8 cellular contexts compared by ENCODE assay signal in the genomic region with DNA sequence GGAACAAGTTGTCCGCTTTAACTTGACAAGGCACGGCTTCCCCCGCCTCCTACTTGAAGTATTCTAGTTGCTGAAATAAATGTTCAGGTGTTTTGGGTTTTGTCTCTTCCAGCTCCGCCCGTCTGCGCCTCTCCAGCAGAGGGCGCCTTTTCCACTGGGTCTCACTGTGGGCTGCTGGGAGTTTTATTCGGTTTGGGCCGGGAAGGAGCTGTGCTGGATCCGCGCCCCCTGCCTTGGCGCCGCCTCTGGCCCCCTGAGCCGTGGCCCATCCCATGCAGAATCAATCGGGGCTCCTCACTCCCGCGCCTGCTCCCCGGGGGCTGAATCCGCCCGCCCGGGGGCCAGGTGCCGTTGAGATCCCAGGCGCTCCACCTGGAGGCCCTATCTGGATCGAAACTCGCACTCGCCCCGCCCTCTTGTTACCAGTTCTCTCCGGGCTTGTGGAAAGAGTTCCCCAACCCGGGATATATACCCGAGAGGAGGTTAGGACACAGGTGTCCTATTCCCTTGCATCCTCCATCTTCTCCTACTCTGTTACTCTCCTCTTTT. TPM values are rescaled to one million over a fixed set of nuclear protein-coding genes. Genes with fewer than 3 reads are reported as not detected.
A peak's percentile ranks its signal among the peaks of the same experiment; 100 is the strongest.
DNase-seq lines count a peak whose midpoint lies in the region; ATAC-seq and TF ChIP-seq lines count a peak whose summit lies in the region.

No MANE protein-coding gene starts in this region.

- BruUV-seq in PC-3 (replicated peaks; lab: Mats Ljungman, UMichigan) = no TSS peak

- CTCF ChIA-PET in PC-3 (lab: Charles Lee) = interaction anchor here (0.6 to 1.1 kb wide), 5 partner anchors 78 to 269 kb away, joined by 3 to 10 read pairs (median 3); no protein-coding TSS in a partner anchor

- H3K4me2 ChIP-seq in PC-3 (ENCODE audit: low read length) = peak overlapping the region; percentile 81

- peaks cover 4% of the 10 kb centered on the region for H3K4me1 Mint-ChIP-seq in activated T-helper 2 cell treated with anti-CD3 and anti-CD28 coated beads, Interferon-gamma antibody, Interleukin-2, Interleukin-4, amounts not matched to agents 10 μg/mL and 5 μg/mL and 100 μg/mL, durations not matched to agents 14 hours and 24 hours and 36 hours (ENCODE audit: low read depth)

- H3K4me3 ChIP-seq in PC-3 (ENCODE audit: low read length) (peak overlapping the region; percentile 81), prostate gland (peak overlapping the region; percentile 31)

- 20% methylated on average over 30 of the region's 30 CpGs for WGBS in prostate gland

- H3K4me1 ChIP-seq in PC-3 (ENCODE audit: insufficient read depth, low read length) (no peaks in the 10 kb centered on the region), prostate gland (replicated peaks) (no peaks in the 10 kb centered on the region)

- no peaks in the 10 kb centered on the region for H3K79me2 ChIP-seq in PC-3 (ENCODE audit: low read length)

- ATAC-seq in HG03342 (IDR thresholded peaks at IDR 0.05; ENCODE audit: unreplicated experiment) = peak; percentile 83
- ATAC-seq in PC-3 = peak; percentile 94
- no peak for ATAC-seq in GM21526 (IDR thresholded peaks at IDR 0.05; ENCODE audit: low FRiP score, unreplicated experiment)

- no peaks in the 10 kb centered on the region for H3K36me3 ChIP-seq in PC-3 (ENCODE audit: low read depth, low read length)
- H3K36me3 ChIP-seq in prostate gland = no peaks in the 10 kb centered on the region

- POLR2A ChIA-PET in PC-3 (lab: Charles Lee; ENCODE audit: unreplicated experiment) = interaction anchor here (0.6 kb wide), 1 partner anchor 75 kb away, joined by 3 read pairs; no protein-coding TSS in a partner anchor

- TF ChIP-seq POLR2A in prostate gland (IDR thresholded peaks at IDR 0.05) = no peak

- no peaks in the 10 kb centered on the region for H3K9me3 Mint-ChIP-seq in activated T-helper 2 cell treated with anti-CD3 and anti-CD28 coated beads, Interferon-gamma antibody, Interleukin-2, Interleukin-4, amounts not matched to agents 10 μg/mL and 5 μg/mL and 100 μg/mL, durations not matched to agents 14 hours and 24 hours and 36 hours

- H3K4me3 Mint-ChIP-seq in activated T-helper 2 cell treated with anti-CD3 and anti-CD28 coated beads, Interferon-gamma antibody, Interleukin-2, Interleukin-4, amounts not matched to agents 10 μg/mL and 5 μg/mL and 100 μg/mL, durations not matched to agents 14 hours and 24 hours and 36 hours (ENCODE audit: low read depth) = peak overlapping the region; percentile 72

- H3K9ac ChIP-seq in PC-3 (ENCODE audit: low read length) = peak overlapping the region; percentile 93

- TF ChIP-seq CTCF in PC-3 (conservative IDR thresholded peaks at IDR 0.05; ENCODE audit: low read depth, low read length) (peak; percentile 94), prostate gland (IDR thresholded peaks at IDR 0.05) (peak; percentile 38 to 74 (median 62))

- H3K36me3 Mint-ChIP-seq in activated T-helper 2 cell treated with anti-CD3 and anti-CD28 coated beads, Interferon-gamma antibody, Interleukin-2, Interleukin-4, amounts not matched to agents 10 μg/mL and 5 μg/mL and 100 μg/mL, durations not matched to agents 14 hours and 24 hours and 36 hours (ENCODE audit: low read depth) = no peaks in the 10 kb centered on the region

- intact Hi-C loops in PC-3 (cut with micrococcal nuclease) = loop anchor here (1.0 to 5.0 kb wide), 4 partner anchors 78 to 269 kb away; no protein-coding TSS in a partner anchor
- intact Hi-C loops in activated T-helper 2 cell treated with anti-CD3 and anti-CD28 coated beads, Interferon-gamma antibody, Interleukin-2, Interleukin-4, amounts not matched to agents 10 μg/mL and 5 μg/mL and 100 μg/mL, durations not matched to agents 14 hours and 24 hours and 36 hours (cut with micrococcal nuclease) = loop anchor here (1.0 to 5.0 kb wide), 3 partner anchors 79 to 259 kb away; no protein-coding TSS in a partner anchor
- intact Hi-C loops in prostate gland (cut with DNase I) = loop anchor here (5.0 kb wide), 2 partner anchors 79 to 271 kb away; no protein-coding TSS in a partner anchor

- H4K20me1 ChIP-seq in PC-3 (ENCODE audit: low read length) = no peaks in the 10 kb centered on the region

- peaks cover 11% of the 10 kb centered on the region for H3K27me3 Mint-ChIP-seq in activated T-helper 2 cell treated with anti-CD3 and anti-CD28 coated beads, Interferon-gamma antibody, Interleukin-2, Interleukin-4, amounts not matched to agents 10 μg/mL and 5 μg/mL and 100 μg/mL, durations not matched to agents 14 hours and 24 hours and 36 hours (ENCODE audit: low read depth)

- no peaks in the 10 kb centered on the region for H3F3A ChIP-seq in PC-3 (ENCODE audit: low read length, unreplicated experiment)

- H3K27ac ChIP-seq in PC-3 (ENCODE audit: low read length) = peak overlapping the region; percentile 70
- no peak overlapping the region for H3K27ac ChIP-seq in prostate gland

- H3K9me3 ChIP-seq in PC-3 (ENCODE audit: low read length) (no peaks in the 10 kb centered on the region), prostate gland (no peaks in the 10 kb centered on the region)

- no peak overlapping the region for H3K27ac Mint-ChIP-seq in activated T-helper 2 cell treated with anti-CD3 and anti-CD28 coated beads, Interferon-gamma antibody, Interleukin-2, Interleukin-4, amounts not matched to agents 10 μg/mL and 5 μg/mL and 100 μg/mL, durations not matched to agents 14 hours and 24 hours and 36 hours

- peak overlapping the region; percentile 90 for H2AFZ ChIP-seq in PC-3 (ENCODE audit: low read length)

- no peaks in the 10 kb centered on the region for H3K9me2 ChIP-seq in PC-3 (replicated peaks; ENCODE audit: low read length)

- DNase-seq in NCI-H526 (lab: John Stamatoyannopoulos, UW) (peak; percentile 41 to 63), NCI-H526 treated with DMSO at 0.1 percent for 48 hours (lab: John Stamatoyannopoulos, UW) (no peak), PC-3 (peak; percentile 77), foreskin melanocyte (peak; percentile 37), prostate gland (ENCODE audit: low spot score) (peak; percentile 33)
- DNase-seq in activated T-helper 2 cell treated with anti-CD3 and anti-CD28 coated beads, Interferon-gamma antibody, Interleukin-2, Interleukin-4, amounts not matched to agents 10 μg/mL and 5 μg/mL and 100 μg/mL, durations not matched to agents 14 hours and 24 hours and 36 hours (ENCODE audit: low spot score) = peak; percentile 48

- H3K27me3 ChIP-seq in PC-3 (ENCODE audit: low read length) (no peaks in the 10 kb centered on the region), prostate gland (replicated peaks; ENCODE audit: insufficient read depth) (no peaks in the 10 kb centered on the region)

RNA-seq across cellular contexts. Expression of a gene that starts 51.0 kb away (rescaled TPM):
- total RNA-seq in PC-3 (2014; rRNA removed) (not detected in 2 replicates), prostate gland (1 to 10 TPM; 4.9 to 9.7 TPM)
- total RNA-seq in activated T-helper 2 cell treated with anti-CD3 and anti-CD28 coated beads, Interferon-gamma antibody, Interleukin-2, Interleukin-4, amounts not matched to agents 10 μg/mL and 5 μg/mL and 100 μg/mL, durations not matched to agents 14 hours and 24 hours and 36 hours = not detected in 2 replicates
